Comparison of ENCODE assay signal across 17 cellular contexts in genomic region chr2:105675841-105676240, GRCh38.
"Had no signal": no experiment of that assay in that cellular context is flagged by ENCODE, and none has a peak within 500 bp of the region (broad histone marks: within the 10 kb centered on the region; RNA-seq: fewer than 3 reads in every experiment).

No MANE protein-coding gene starts in this region.

- H3K4me3 Mint-ChIP-seq: immature natural killer cell; memory B cell; naive thymus-derived CD4-positive, alpha-beta T cell; T-cell had no signal

- H3K27ac Mint-ChIP-seq: immature natural killer cell, memory B cell, T-cell had no signal

- H3K4me1 Mint-ChIP-seq: immature natural killer cell, memory B cell had no signal

- H3K9me3 Mint-ChIP-seq: memory B cell, T-cell had no signal

- H3K36me3 Mint-ChIP-seq: immature natural killer cell; memory B cell; naive thymus-derived CD4-positive, alpha-beta T cell; T-cell had no signal

- ATAC-seq: left ventricle myocardium superior; naive thymus-derived CD4-positive, alpha-beta T cell; T-cell had no signal

- DNase-seq: activated CD8-positive, alpha-beta memory T cell treated with anti-CD3 and anti-CD28 coated beads, Interleukin-2, amount 50 U/mL, for 4 hours; activated naive CD4-positive, alpha-beta T cell; aorta; brain microvascular endothelial cell; central memory CD4-positive, alpha-beta T cell; immature natural killer cell; kidney glomerular epithelial cell; left ventricle myocardium superior; retina; stimulated activated CD4-positive, alpha-beta T cell treated with anti-CD3 and anti-CD28 coated beads, Interleukin-12 subunit alpha, Interleukin-12 subunit beta, amount 100 ng/mL, for 4 hours; stimulated activated CD4-positive, alpha-beta T cell treated with anti-CD3 and anti-CD28 coated beads, Interleukin-1b, Interleukin-23, amount 100 ng/mL, for 48 hours; stimulated activated naive CD4-positive, alpha-beta T cell; T-cell; T1000; tibial artery had no signal
